In genomic region chr3:173584834-173585831, GRCh38 we compare ENCODE assay signal across 8 cellular contexts.
DNase-seq lines count a peak whose midpoint lies in the region; TF ChIP-seq lines count a peak whose summit lies in the region.

No MANE protein-coding gene starts in this region.

- H3K9me3 Mint-ChIP-seq in CD14-positive monocyte (peaks cover 0 to 7% (median 2%) of the 10 kb centered on the region in 7 donors), endodermal cell (no peaks in the 10 kb centered on the region), type B pancreatic cell (no peaks in the 10 kb centered on the region)

- H2BK5ac ChIP-seq in mesenchymal stem cell (ENCODE audit: low read depth, low read length, poor library complexity, severe bottlenecking), result no peak overlapping the region

- TF ChIP-seq CTCF in CD14-positive monocyte (IDR thresholded peaks at IDR 0.05) (no peak), endodermal cell (conservative IDR thresholded peaks at IDR 0.05) (no peak), type B pancreatic cell (conservative IDR thresholded peaks at IDR 0.05) (no peak)

- H3K4me2 ChIP-seq in mesenchymal stem cell (ENCODE audit: low read length, poor library complexity, severe bottlenecking), result peak overlapping the region; percentile 97

- H2BK15ac ChIP-seq in mesenchymal stem cell (ENCODE audit: low read depth, poor library complexity, severe bottlenecking), result no peak overlapping the region

- H3K27me3 ChIP-seq in endodermal cell (ENCODE audit: control insufficient read depth, insufficient read depth, low read length, poor library complexity, severe bottlenecking) (peaks cover 7% of the 10 kb centered on the region), mesenchymal stem cell (ENCODE audit: control insufficient read depth in 1 of 2, insufficient read depth in 1 of 2, low read length in 2 of 2) (peaks cover 0 to 11% of the 10 kb centered on the region in 2 experiments)

- no peak overlapping the region for H2BK12ac ChIP-seq in mesenchymal stem cell (ENCODE audit: low read length in 2 of 2)

- H3K36me3 ChIP-seq in endodermal cell (ENCODE audit: control insufficient read depth, insufficient read depth, low read length), result no peaks in the 10 kb centered on the region
- H3K36me3 ChIP-seq in mesenchymal stem cell (ENCODE audit: control insufficient read depth in 1 of 2, insufficient read depth in 2 of 2, low read depth in 1 of 2, low read length in 2 of 2), result no peaks in the 10 kb centered on the region

- no peak overlapping the region for H2BK120ac ChIP-seq in mesenchymal stem cell (ENCODE audit: low read depth, low read length)

- H2AK5ac ChIP-seq in mesenchymal stem cell (ENCODE audit: low read length, severe bottlenecking), result no peak overlapping the region

- H3K4me1 Mint-ChIP-seq in CD14-positive monocyte (peaks cover 12% of the 10 kb centered on the region), endodermal cell (no peaks in the 10 kb centered on the region), type B pancreatic cell (ENCODE audit: unreplicated experiment) (peaks cover 11% of the 10 kb centered on the region)

- peak overlapping the region in 1 of 2 experiments; percentile 89 for H3K23ac ChIP-seq in mesenchymal stem cell (ENCODE audit: low read length in 2 of 2)

- H3K4me3 ChIP-seq in endodermal cell (ENCODE audit: low read length), result peak overlapping the region; percentile 87
- H3K4me3 ChIP-seq in mesenchymal stem cell (ENCODE audit: insufficient read depth in 1 of 2, low read depth in 1 of 2, low read length in 2 of 2), result peak overlapping the region; percentile 14 to 79

- H3K4ac ChIP-seq in mesenchymal stem cell (ENCODE audit: low read depth in 1 of 2, low read length in 2 of 2), result no peak overlapping the region

- H3K36me3 Mint-ChIP-seq in CD14-positive monocyte (no peaks in the 10 kb centered on the region), endodermal cell (ENCODE audit: low read depth) (no peaks in the 10 kb centered on the region), type B pancreatic cell (no peaks in the 10 kb centered on the region)

- H3K18ac ChIP-seq in mesenchymal stem cell (ENCODE audit: low read depth in 1 of 2, low read length in 2 of 2), result peak overlapping the region in 1 of 2 experiments; percentile 62

- no peak for DNase-seq in CD14-positive monocyte (ENCODE audit: low spot score)
- DNase-seq in NCI-H345 (lab: John Stamatoyannopoulos, UW), result peak; percentile 32
- DNase-seq in endodermal cell, result peak; percentile 85
- DNase-seq in mesenchymal stem cell, result peak; percentile 60
- peak; percentile 71 for DNase-seq in type B pancreatic cell (ENCODE audit: extremely low spot score, unreplicated experiment)
- no peak for DNase-seq in HuH-7 (ENCODE audit: low spot score)
- DNase-seq in stimulated activated CD4-positive, alpha-beta T cell treated with anti-CD3 and anti-CD28 coated beads, Interleukin-2, amount 100 ng/mL, for 48 hours, result no peak
- no peak for DNase-seq in UCSD-AML1 (lab: John Stamatoyannopoulos, UW; ENCODE audit: unreplicated experiment)

- peaks cover 19 to 37% (median 26%) of the 10 kb centered on the region in 3 donors for H3K27me3 Mint-ChIP-seq in CD14-positive monocyte (ENCODE audit: low read depth in 3 of 3)
- peaks cover 12% of the 10 kb centered on the region for H3K27me3 Mint-ChIP-seq in endodermal cell (ENCODE audit: insufficient read depth)
- H3K27me3 Mint-ChIP-seq in type B pancreatic cell, result peaks cover 35% of the 10 kb centered on the region

- intact Hi-C loops in CD14-positive monocyte (cut with micrococcal nuclease), result no loop called here

- H3K27ac Mint-ChIP-seq in CD14-positive monocyte (no peak overlapping the region), endodermal cell (peak overlapping the region; percentile 77), type B pancreatic cell (peak overlapping the region; percentile 73)

- H3K14ac ChIP-seq in mesenchymal stem cell (ENCODE audit: low read length in 2 of 2), result peak overlapping the region in 1 of 2 experiments; percentile 20

- H3K9ac ChIP-seq in endodermal cell (ENCODE audit: extremely low read depth, low read length, poor library complexity, severe bottlenecking) (no peak overlapping the region), mesenchymal stem cell (ENCODE audit: low read length) (peak overlapping the region; percentile 67)

- H4K8ac ChIP-seq in mesenchymal stem cell (ENCODE audit: low read length), result no peak overlapping the region

- peak overlapping the region; percentile 63 for H2AFZ ChIP-seq in mesenchymal stem cell (ENCODE audit: low read depth, low read length)

- H3K4me3 Mint-ChIP-seq in CD14-positive monocyte (peak overlapping the region; percentile 21 to 82), endodermal cell (peak overlapping the region; percentile 76), type B pancreatic cell (peak overlapping the region; percentile 96)

- H4K91ac ChIP-seq in mesenchymal stem cell (ENCODE audit: low read length), result no peak overlapping the region

- WGBS in endodermal cell (ENCODE audit: insufficient coverage in 1 of 2, insufficient read length in 1 of 2), 2 experiments, result 1 to 5% methylated on average over 19 to 46 of the region's 47 CpGs
- WGBS in mesenchymal stem cell, result under 1% methylated on average over 45 of the region's 47 CpGs

- H3K4me1 ChIP-seq in endodermal cell (ENCODE audit: control insufficient read depth, insufficient read depth, low read length) (peaks cover 3% of the 10 kb centered on the region), mesenchymal stem cell (ENCODE audit: control insufficient read depth, insufficient read depth, low read depth, low read length) (peaks cover 7% of the 10 kb centered on the region)

- H3K9me3 ChIP-seq in endodermal cell (ENCODE audit: control insufficient read depth, low read length), result no peaks in the 10 kb centered on the region
- no peaks in the 10 kb centered on the region for H3K9me3 ChIP-seq in mesenchymal stem cell (ENCODE audit: control insufficient read depth, low read length)

- H3K27ac ChIP-seq in endodermal cell (ENCODE audit: low read depth, low read length) (peak overlapping the region; percentile 73), mesenchymal stem cell (ENCODE audit: low read length, poor library complexity, severe bottlenecking) (no peak overlapping the region)

- H3K79me1 ChIP-seq in mesenchymal stem cell (replicated peaks; ENCODE audit: low read length, poor library complexity, severe bottlenecking), result no peaks in the 10 kb centered on the region

Comparison
In these comparisons a context has a peak if more than half of its experiments do, and no peak if none do; other contexts are left out.
1. DNase-seq: peak in NCI-H345 (single experiment), endodermal cell (single experiment), mesenchymal stem cell (single experiment) and type B pancreatic cell (single experiment); none in CD14-positive monocyte (single experiment), HuH-7 (single experiment), stimulated activated CD4-positive, alpha-beta T cell treated with anti-CD3 and anti-CD28 coated beads, Interleukin-2, amount 100 ng/mL, for 48 hours (0 of 2) and UCSD-AML1 (single experiment).
2. H3K27ac Mint-ChIP-seq: peak in endodermal cell (single experiment) and type B pancreatic cell (single experiment); none in CD14-positive monocyte (0 of 7).
3. Peak in every context shown above with its lines, with median percentiles within 50 percentile points of each other: H3K4me3 Mint-ChIP-seq.